ENCODE assay signal across 8 cellular contexts in genomic region chrX:41084360-41085104, GRCh38. TPM values are rescaled to one million over a fixed set of nuclear protein-coding genes. Genes with fewer than 3 reads are reported as not detected.
DNase-seq lines count a peak whose midpoint lies in the region; ATAC-seq, FAIRE-seq and TF ChIP-seq lines count a peak whose summit lies in the region.

No MANE protein-coding gene starts in this region.

- H2AFZ ChIP-seq in OCI-LY3 (ENCODE audit: low read depth, low read length) (peak overlapping the region; percentile 75), endothelial cell of umbilical vein (ENCODE audit: low read depth, low read length) (no peak overlapping the region)

- H3K4me3 Mint-ChIP-seq in mesothelial cell of epicardium = peak overlapping the region; percentile 84

- peak; percentile 64 for ATAC-seq in GM21528 (IDR thresholded peaks at IDR 0.05; ENCODE audit: low FRiP score, unreplicated experiment)

- H3K4me2 ChIP-seq in OCI-LY3 (ENCODE audit: low read length) (peak overlapping the region; percentile 80), endothelial cell of umbilical vein (ENCODE audit: insufficient read depth, low read length) (peak overlapping the region; percentile 75)

- peak; percentile 99 for DNase-seq in DMS 273 treated with DMSO at 0.1 percent for 48 hours (lab: John Stamatoyannopoulos, UW)
- DNase-seq in HuH-7.5 (ENCODE audit: low spot score) = peak; percentile 35
- peak; percentile 89 for DNase-seq in activated T-cell treated with anti-CD3 and anti-CD28 coated beads for 24 hours (ENCODE audit: low read depth)
- peak; percentile 97 for DNase-seq in endothelial cell of umbilical vein (ENCODE audit: low read depth, low spot score)
- DNase-seq in mesothelial cell of epicardium (ENCODE audit: low spot score in 2 of 2, unreplicated experiment in 2 of 2) = peak; percentile 88 to 98
- DNase-seq in stimulated activated CD8-positive, alpha-beta memory T cell treated with anti-CD3 and anti-CD28 coated beads, Interleukin-15, amount 100 ng/mL, for 4 hours (ENCODE audit: low read depth in 2 of 2) = peak; percentile 89 to 95

- dilution Hi-C loops in endothelial cell of umbilical vein (cut with MboI; ENCODE audit: extremely low pct_ligation_motif_present, low sequenced_read_pairs) = no loop called here

- H3K9ac ChIP-seq in OCI-LY3 (ENCODE audit: low read length) (peak overlapping the region; percentile 100), endothelial cell of umbilical vein (replicated peaks; ENCODE audit: extremely low read depth, insufficient read depth, low read length) (peak overlapping the region; percentile 100)

- POLR2A ChIA-PET in endothelial cell of umbilical vein (lab: Charles Lee) = interaction anchor here (0.6 to 2.0 kb wide), 10 partner anchors 15 to 305 kb away, joined by 3 to 7 read pairs (median 4); no protein-coding TSS in a partner anchor

- no peaks in the 10 kb centered on the region for H3K27me3 Mint-ChIP-seq in mesothelial cell of epicardium (ENCODE audit: low read depth)

- peak overlapping the region; percentile 100 for H3K27ac Mint-ChIP-seq in mesothelial cell of epicardium

- H3K27ac ChIP-seq in OCI-LY3 (ENCODE audit: low read length) (peak overlapping the region; percentile 98), endothelial cell of umbilical vein (ENCODE audit: insufficient read depth, low read depth, low read length) (peak overlapping the region; percentile 100)

- CTCF ChIA-PET in endothelial cell of umbilical vein (lab: Charles Lee) = interaction anchor here (1.1 to 3.2 kb wide), 4 partner anchors 30 to 290 kb away, joined by 3 to 19 read pairs (median 7); no protein-coding TSS in a partner anchor

- peak; percentile 78 for TF ChIP-seq POLR2A in endothelial cell of umbilical vein (IDR thresholded peaks at IDR 0.05; ENCODE audit: low read depth, low read length)

- no peaks in the 10 kb centered on the region for H3K9me3 ChIP-seq in OCI-LY3 (ENCODE audit: insufficient read depth, low read length)
- no peaks in the 10 kb centered on the region for H3K9me3 ChIP-seq in endothelial cell of umbilical vein (replicated peaks; ENCODE audit: control insufficient read depth, insufficient read depth, low read length)

- H3K36me3 ChIP-seq in OCI-LY3 (replicated peaks; ENCODE audit: low read depth, low read length) (peaks cover 21% of the 10 kb centered on the region), endothelial cell of umbilical vein (ENCODE audit: control insufficient read depth in 2 of 2, extremely low read depth in 1 of 2, insufficient read depth in 2 of 2, low read length in 2 of 2) (no peaks in the 10 kb centered on the region)

- H3K9me3 Mint-ChIP-seq in mesothelial cell of epicardium = peaks cover 8% of the 10 kb centered on the region

- peak overlapping the region; percentile 88 for H3K4me3 ChIP-seq in OCI-LY3 (ENCODE audit: low read length)
- H3K4me3 ChIP-seq in endothelial cell of umbilical vein (replicated peaks in 1 of 3; ENCODE audit: insufficient read depth in 1 of 3, low read depth in 1 of 3, low read length in 3 of 3) = peak overlapping the region; percentile 51 to 70 (median 67)

- peaks cover 19% of the 10 kb centered on the region for H3K4me1 Mint-ChIP-seq in mesothelial cell of epicardium

- H3K4me1 ChIP-seq in OCI-LY3 (ENCODE audit: low read length) = peaks cover 38% of the 10 kb centered on the region
- H3K4me1 ChIP-seq in endothelial cell of umbilical vein (ENCODE audit: control insufficient read depth, extremely low read depth, insufficient read depth, low read length) = peaks cover 19% of the 10 kb centered on the region

- H4K20me1 ChIP-seq in OCI-LY3 (ENCODE audit: insufficient read depth, low read length) = peaks cover 31% of the 10 kb centered on the region
- H4K20me1 ChIP-seq in endothelial cell of umbilical vein (replicated peaks; ENCODE audit: control insufficient read depth, extremely low read depth, insufficient read depth, low read length) = peaks cover 3% of the 10 kb centered on the region

- H3K9me1 ChIP-seq in endothelial cell of umbilical vein (replicated peaks; ENCODE audit: control insufficient read depth, extremely low read depth, insufficient read depth, low read length) = no peaks in the 10 kb centered on the region

- H3K36me3 Mint-ChIP-seq in mesothelial cell of epicardium = no peaks in the 10 kb centered on the region

- no peak for TF ChIP-seq CTCF in OCI-LY3 (IDR thresholded peaks at IDR 0.05; ENCODE audit: low read depth, low read length)
- TF ChIP-seq CTCF in endothelial cell of umbilical vein (IDR thresholded peaks at IDR 0.05; ENCODE audit: extremely low read depth in 1 of 2, insufficient read depth in 1 of 2, low read depth in 1 of 2, low read length in 2 of 2) = no peak
- TF ChIP-seq CTCF in mesothelial cell of epicardium (IDR thresholded peaks at IDR 0.05; ENCODE audit: unreplicated experiment) = no peak

- intact Hi-C loops in endothelial cell of umbilical vein (cut with micrococcal nuclease) = loop anchor here (1.0 to 10.0 kb wide), 8 partner anchors 37 to 433 kb away; partner anchors contain the start of genes DDX3X and MED14

- BruUV-seq in endothelial cell of umbilical vein (replicated peaks; lab: Mats Ljungman, UMichigan) = no TSS peak

- H3K27me3 ChIP-seq in OCI-LY3 (ENCODE audit: low read depth, low read length) (no peaks in the 10 kb centered on the region), endothelial cell of umbilical vein (ENCODE audit: control insufficient read depth in 2 of 2, insufficient read depth in 2 of 2, low read length in 2 of 2) (no peaks in the 10 kb centered on the region)

- peak; percentile 96 for FAIRE-seq in endothelial cell of umbilical vein (lab: Jason Lieb, UNC)

- H3K79me2 ChIP-seq in OCI-LY3 (ENCODE audit: low read length) (peaks cover 43% of the 10 kb centered on the region), endothelial cell of umbilical vein (ENCODE audit: control insufficient read depth, insufficient read depth, low read length) (peaks cover 39% of the 10 kb centered on the region)

TF ChIP-seq in endothelial cell of umbilical vein, 7 proteins besides CTCF, POLR2A, EP300 and RAD21:
- peak; percentile 34 for TF ChIP-seq POLR2AphosphoS5 (IDR thresholded peaks at IDR 0.05; ENCODE audit: insufficient read depth, low read depth, low read length)
- TF ChIP-seq EZH2 (IDR thresholded peaks at IDR 0.05; ENCODE audit: borderline replicate concordance, low read depth, low read length, severe bottlenecking) = no peak
- peak; percentile 67 for TF ChIP-seq GATA2 (IDR thresholded peaks at IDR 0.05; ENCODE audit: insufficient read depth, insufficient read length, low read depth, low read length)
- peak; percentile 77 for TF ChIP-seq MAX (IDR thresholded peaks at IDR 0.05; ENCODE audit: insufficient read depth, insufficient read length)
- peak; percentile 17 for TF ChIP-seq MYC (IDR thresholded peaks at IDR 0.05; ENCODE audit: low read depth, low read length)
- TF ChIP-seq FOS (IDR thresholded peaks at IDR 0.05; ENCODE audit: borderline replicate concordance, insufficient read depth, low read length) = peak; percentile 62
- peak; percentile 59 for TF ChIP-seq JUN (IDR thresholded peaks at IDR 0.05; ENCODE audit: borderline replicate concordance, insufficient read depth, insufficient read length, low read depth)

RNA-seq across cellular contexts. Expression of gene USP9X, which starts 0.7 kb away (rescaled TPM):
- total RNA-seq in endothelial cell of umbilical vein = 66.8 and 70.6 TPM in 2 replicates
- polyA plus RNA-seq in endothelial cell of umbilical vein = 10.8 and 13.7 TPM in 2 replicates
- polyA plus RNA-seq in endothelial cell of umbilical vein (2011; cell fraction: cytosol; rRNA removed) = 16.1 and 18.7 TPM in 2 replicates
- polyA plus RNA-seq in endothelial cell of umbilical vein (2011; cell fraction: nucleus; rRNA removed) = 38.9 and 43.9 TPM in 2 replicates
- polyA plus RNA-seq in endothelial cell of umbilical vein (2012) = 40.7 and 47.7 TPM in 2 replicates
- polyA minus RNA-seq in endothelial cell of umbilical vein = 248 and 251 TPM in 2 replicates
- polyA minus RNA-seq in endothelial cell of umbilical vein (2011; cell fraction: cytosol; rRNA and poly(A)+ RNA removed) = 130 TPM
- polyA minus RNA-seq in endothelial cell of umbilical vein (2011; cell fraction: nucleus; rRNA and poly(A)+ RNA removed) = 140 and 229 TPM in 2 replicates
- total RNA-seq in mesothelial cell of epicardium = 87.0 to 91.6 TPM (median 87.3 TPM) in 3 replicates

Comparison
In these comparisons a context has a peak if more than half of its experiments do, and no peak if none do; other contexts are left out.
1. Peak in every context shown above with its lines: DNase-seq, ATAC-seq, H3K4me3 ChIP-seq and H3K27ac ChIP-seq.
2. DNase-seq: peak in every context shown above with its lines; median percentile 99 in DMS 273 treated with DMSO at 0.1 percent for 48 hours; 97 in endothelial cell of umbilical vein; 93 in mesothelial cell of epicardium; 92 in stimulated activated CD8-positive, alpha-beta memory T cell treated with anti-CD3 and anti-CD28 coated beads, Interleukin-15, amount 100 ng/mL, for 4 hours; 89 in activated T-cell treated with anti-CD3 and anti-CD28 coated beads for 24 hours; 35 in HuH-7.5.